8 cellular contexts compared by ENCODE assay signal in genomic region chr19:17873661-17874422, GRCh38. TPM values are rescaled to one million over a fixed set of nuclear protein-coding genes. Genes with fewer than 3 reads are reported as not detected.
DNase-seq lines count a peak whose midpoint lies in the region; ATAC-seq and TF ChIP-seq lines count a peak whose summit lies in the region.

No MANE protein-coding gene starts in this region.

- H3K36me3 ChIP-seq in ES-I3 (ENCODE audit: insufficient read depth, low read length) (no peaks in the 10 kb centered on the region), endodermal cell (ENCODE audit: control insufficient read depth, insufficient read depth, low read length) (no peaks in the 10 kb centered on the region)

- H3K4me1 ChIP-seq in ES-I3 (ENCODE audit: insufficient read depth, low read length) (no peaks in the 10 kb centered on the region), endodermal cell (ENCODE audit: control insufficient read depth, insufficient read depth, low read length) (no peaks in the 10 kb centered on the region)

- no peaks in the 10 kb centered on the region for H3K4me1 Mint-ChIP-seq in endodermal cell

- no peak overlapping the region for H3K27ac ChIP-seq in endodermal cell (ENCODE audit: low read depth, low read length)

- no peaks in the 10 kb centered on the region for H3K9me3 ChIP-seq in ES-I3 (ENCODE audit: control insufficient read depth, insufficient read depth, low read length)
- no peaks in the 10 kb centered on the region for H3K9me3 ChIP-seq in endodermal cell (ENCODE audit: control insufficient read depth, low read length)

- H3K9me3 Mint-ChIP-seq in endodermal cell = no peaks in the 10 kb centered on the region

- peaks cover 7% of the 10 kb centered on the region for H3K27me3 ChIP-seq in endodermal cell (ENCODE audit: control insufficient read depth, insufficient read depth, low read length, poor library complexity, severe bottlenecking)

- H3K27me3 Mint-ChIP-seq in endodermal cell (ENCODE audit: insufficient read depth) = peaks cover 42% of the 10 kb centered on the region

- H3K4me3 ChIP-seq in endodermal cell (ENCODE audit: low read length) = peak overlapping the region; percentile 74

- ATAC-seq in GM21529 (IDR thresholded peaks at IDR 0.05; ENCODE audit: unreplicated experiment) (no peak), HG03342 (IDR thresholded peaks at IDR 0.05; ENCODE audit: unreplicated experiment) (no peak)

- H3K9ac ChIP-seq in ES-I3 (ENCODE audit: low read depth, low read length) (peak overlapping the region; percentile 72; the same call in 1 of the 2 replicates), endodermal cell (ENCODE audit: extremely low read depth, low read length, poor library complexity, severe bottlenecking) (no peak overlapping the region)

- H3K27ac Mint-ChIP-seq in endodermal cell = no peak overlapping the region

- H3K36me3 Mint-ChIP-seq in endodermal cell (ENCODE audit: low read depth) = no peaks in the 10 kb centered on the region

- H3K4me3 Mint-ChIP-seq in endodermal cell = peak overlapping the region; percentile 52

- WGBS in endodermal cell (ENCODE audit: insufficient coverage in 1 of 2, insufficient read length in 1 of 2), 2 experiments = 19 to 21% methylated on average over 14 to 52 of the region's 56 CpGs

- TF ChIP-seq CTCF in endodermal cell (conservative IDR thresholded peaks at IDR 0.05) = no peak

- peak; percentile 74 for DNase-seq in NCI-H146 (lab: John Stamatoyannopoulos, UW)
- peak; percentile 64 to 68 for DNase-seq in activated CD4-positive, alpha-beta T cell treated with anti-CD3 and anti-CD28 coated beads, Interleukin-2, amount 50 U/mL, for 4 hours
- DNase-seq in endodermal cell = peak; percentile 96
- peak; percentile 40 to 59 for DNase-seq in stimulated activated CD4-positive, alpha-beta T cell treated with anti-CD3 and anti-CD28 coated beads, Interleukin-15, amount 100 ng/mL, for 1 hour (ENCODE audit: low read depth in 1 of 2, low spot score in 1 of 2)
- DNase-seq in GDM1 (lab: John Stamatoyannopoulos, UW) = no peak

RNA-seq across cellular contexts. Expression of gene SLC5A5, which starts 2.1 kb away (rescaled TPM):
- under 1 TPM in 1 of 2 donors, not detected in 1; 0.15 TPM for total RNA-seq in endodermal cell
- polyA plus RNA-seq in endodermal cell (2013, experiment 1 of 2) = 0.14 TPM
- polyA plus RNA-seq in endodermal cell (2013, experiment 2 of 2) = 0.37 TPM

RNA-seq across cellular contexts. Expression of gene RPL18A, which starts 14.1 kb away (rescaled TPM):
- total RNA-seq in endodermal cell = 1,000 to 10,000 TPM; 1,886 to 2,166 TPM
- 2,294 TPM for polyA plus RNA-seq in endodermal cell (2013, experiment 1 of 2)
- polyA plus RNA-seq in endodermal cell (2013, experiment 2 of 2) = 2,156 TPM

RNA-seq across cellular contexts. Expression of gene JAK3, which starts 26.1 kb away (rescaled TPM):
- 1 to 10 TPM; 2.8 to 3.2 TPM for total RNA-seq in endodermal cell
- polyA plus RNA-seq in endodermal cell (2013, experiment 1 of 2) = 2.7 TPM
- polyA plus RNA-seq in endodermal cell (2013, experiment 2 of 2) = 3.0 TPM

RNA-seq across cellular contexts. Expression of gene INSL3, which starts 52.5 kb away (rescaled TPM):
- under 1 TPM in 1 of 2 donors, not detected in 1; 0.80 TPM for total RNA-seq in endodermal cell
- not detected for polyA plus RNA-seq in endodermal cell (2013, experiment 1 of 2)
- not detected for polyA plus RNA-seq in endodermal cell (2013, experiment 2 of 2)

RNA-seq across cellular contexts. Expression of gene CCDC124, which starts 59.0 kb away (rescaled TPM):
- total RNA-seq in endodermal cell = 100 to 1,000 TPM; 129 to 143 TPM
- polyA plus RNA-seq in endodermal cell (2013, experiment 1 of 2) = 93.5 TPM
- polyA plus RNA-seq in endodermal cell (2013, experiment 2 of 2) = 87.9 TPM
